ENCODE assay signal across 9 cellular contexts in genomic region chr9:129777769-129778130, GRCh38. TPM values are rescaled to one million over a fixed set of nuclear protein-coding genes. Genes with fewer than 3 reads are reported as not detected.
DNase-seq lines count a peak whose midpoint lies in the region; ATAC-seq and TF ChIP-seq lines count a peak whose summit lies in the region.
"Had no signal": no experiment of that assay in that cellular context is flagged by ENCODE, and none has a peak within 500 bp of the region (broad histone marks: within the 10 kb centered on the region; RNA-seq: fewer than 3 reads in every experiment).

No MANE protein-coding gene starts in this region.

- WGBS in mesenchymal stem cell: 91% methylated on average over 11 of the region's 11 CpGs

- H3K23ac ChIP-seq in mesenchymal stem cell (ENCODE audit: low read length in 2 of 2): no peak overlapping the region

- peak overlapping the region in 1 of 2 experiments; percentile 97 for H3K4ac ChIP-seq in mesenchymal stem cell (ENCODE audit: low read depth in 1 of 2, low read length in 2 of 2)

- no peaks in the 10 kb centered on the region for H3K79me1 ChIP-seq in mesenchymal stem cell (replicated peaks; ENCODE audit: low read length, poor library complexity, severe bottlenecking)

- no peaks in the 10 kb centered on the region for H3K9me3 Mint-ChIP-seq in activated CD4-positive, alpha-beta T cell treated with anti-CD3 and anti-CD28 coated beads for 36 hours (ENCODE audit: low read depth)
- H3K9me3 Mint-ChIP-seq in activated naive CD8-positive, alpha-beta T cell (ENCODE audit: low read depth): no peaks in the 10 kb centered on the region

- H3K36me3 ChIP-seq in mesenchymal stem cell (ENCODE audit: control insufficient read depth in 1 of 2, insufficient read depth in 2 of 2, low read depth in 1 of 2, low read length in 2 of 2) (no peaks in the 10 kb centered on the region), subcutaneous abdominal adipose tissue (ENCODE audit: control insufficient read depth in 5 of 5, insufficient read depth in 5 of 5, low read length in 5 of 5) (no peaks in the 10 kb centered on the region), tibial artery (no peaks in the 10 kb centered on the region)

- peak overlapping the region; percentile 30 for H3K4me3 Mint-ChIP-seq in activated CD4-positive, alpha-beta T cell treated with anti-CD3 and anti-CD28 coated beads for 36 hours
- peak overlapping the region; percentile 39 for H3K4me3 Mint-ChIP-seq in activated naive CD8-positive, alpha-beta T cell

- H3K18ac ChIP-seq in mesenchymal stem cell (ENCODE audit: low read depth in 1 of 2, low read length in 2 of 2): peak overlapping the region; percentile 58 to 88

- H3K27me3 ChIP-seq in mesenchymal stem cell (ENCODE audit: control insufficient read depth in 1 of 2, insufficient read depth in 1 of 2, low read length in 2 of 2) (peaks cover 0 to 6% of the 10 kb centered on the region in 2 experiments), subcutaneous abdominal adipose tissue (ENCODE audit: control insufficient read depth in 5 of 5, insufficient read depth in 4 of 5, low read length in 5 of 5) (peaks cover 0 to 4% (median 0%) of the 10 kb centered on the region in 5 donors), tibial artery (no peaks in the 10 kb centered on the region)

- H3K9ac ChIP-seq in mesenchymal stem cell (ENCODE audit: low read length) (peak overlapping the region; percentile 66), subcutaneous abdominal adipose tissue (ENCODE audit: low read length in 5 of 5) (peak overlapping the region in 1 of 5 donors; percentile 59)
- H3K9ac ChIP-seq: KMS-11 had no signal

- peak; percentile 22 for DNase-seq in activated CD4-positive, alpha-beta T cell treated with anti-CD3 and anti-CD28 coated beads for 36 hours
- DNase-seq in activated CD4-positive, alpha-beta T cell treated with anti-CD3 and anti-CD28 coated beads for 4 hours: no peak
- DNase-seq in mesenchymal stem cell (no peak), COR-L47 (lab: John Stamatoyannopoulos, UW) (no peak), tibial artery (no peak)
- no peak for DNase-seq in central memory CD4-positive, alpha-beta T cell

- H4K91ac ChIP-seq in mesenchymal stem cell (ENCODE audit: low read length): peak overlapping the region; percentile 65

- H3K36me3 Mint-ChIP-seq in activated CD4-positive, alpha-beta T cell treated with anti-CD3 and anti-CD28 coated beads for 36 hours (ENCODE audit: low read depth): no peaks in the 10 kb centered on the region
- no peaks in the 10 kb centered on the region for H3K36me3 Mint-ChIP-seq in activated naive CD8-positive, alpha-beta T cell

- no peak overlapping the region for H2AFZ ChIP-seq in mesenchymal stem cell (ENCODE audit: low read depth, low read length)

- no peak for TF ChIP-seq CTCF in tibial artery (IDR thresholded peaks at IDR 0.05)

- H3K27me3 Mint-ChIP-seq in activated CD4-positive, alpha-beta T cell treated with anti-CD3 and anti-CD28 coated beads for 36 hours: no peaks in the 10 kb centered on the region
- H3K27me3 Mint-ChIP-seq in activated naive CD8-positive, alpha-beta T cell: peaks cover 4% of the 10 kb centered on the region

- ATAC-seq in activated CD4-positive, alpha-beta T cell treated with anti-CD3 and anti-CD28 coated beads for 36 hours: peak; percentile 43

- H2AK5ac ChIP-seq in mesenchymal stem cell (ENCODE audit: low read length, severe bottlenecking): no peak overlapping the region

- H3K14ac ChIP-seq in mesenchymal stem cell (ENCODE audit: low read length in 2 of 2): peak overlapping the region in 1 of 2 experiments; percentile 98

- POLR2A ChIA-PET in activated CD4-positive, alpha-beta T cell treated with anti-CD3 and anti-CD28 coated beads for 36 hours (lab: Charles Lee): interaction anchor here (1.0 kb wide), 1 partner anchor 19 kb away, joined by 3 read pairs; no protein-coding TSS in a partner anchor

- CTCF ChIA-PET in activated CD4-positive, alpha-beta T cell treated with anti-CD3 and anti-CD28 coated beads for 36 hours (lab: Charles Lee): interaction anchor here (1.3 to 1.9 kb wide), 3 partner anchors 12 to 52 kb away, joined by 4 to 25 read pairs (median 4); no protein-coding TSS in a partner anchor

- peak overlapping the region; percentile 10 for H4K8ac ChIP-seq in mesenchymal stem cell (ENCODE audit: low read length)

- no peak overlapping the region for H2BK5ac ChIP-seq in mesenchymal stem cell (ENCODE audit: low read depth, low read length, poor library complexity, severe bottlenecking)

- H3K4me1 Mint-ChIP-seq in activated CD4-positive, alpha-beta T cell treated with anti-CD3 and anti-CD28 coated beads for 36 hours: peaks cover 12% of the 10 kb centered on the region
- peaks cover 9% of the 10 kb centered on the region for H3K4me1 Mint-ChIP-seq in activated naive CD8-positive, alpha-beta T cell (ENCODE audit: low read depth)

- H2BK120ac ChIP-seq in mesenchymal stem cell (ENCODE audit: low read depth, low read length): peak overlapping the region; percentile 66

- H3K4me3 ChIP-seq in mesenchymal stem cell (ENCODE audit: insufficient read depth in 1 of 2, low read depth in 1 of 2, low read length in 2 of 2): peak overlapping the region in 1 of 2 experiments; percentile 30
- H3K4me3 ChIP-seq in subcutaneous abdominal adipose tissue (ENCODE audit: low read depth in 1 of 5, low read length in 5 of 5): no peak overlapping the region
- no peak overlapping the region for H3K4me3 ChIP-seq in tibial artery

- no peak overlapping the region for H3K27ac Mint-ChIP-seq in activated CD4-positive, alpha-beta T cell treated with anti-CD3 and anti-CD28 coated beads for 36 hours
- H3K27ac Mint-ChIP-seq in activated naive CD8-positive, alpha-beta T cell: no peak overlapping the region

- no peak overlapping the region for H3K27ac ChIP-seq in mesenchymal stem cell (ENCODE audit: low read length, poor library complexity, severe bottlenecking)
- H3K27ac ChIP-seq in subcutaneous abdominal adipose tissue (ENCODE audit: low read depth, low read length): peak overlapping the region; percentile 67
- H3K27ac ChIP-seq in tibial artery: peak overlapping the region in 1 of 2 donors; percentile 63
- H3K27ac ChIP-seq: KMS-11 had no signal

- no peaks in the 10 kb centered on the region for H3K9me3 ChIP-seq in mesenchymal stem cell (ENCODE audit: control insufficient read depth, low read length)
- H3K9me3 ChIP-seq in subcutaneous abdominal adipose tissue (ENCODE audit: control insufficient read depth in 5 of 5, low read length in 5 of 5): no peaks in the 10 kb centered on the region
- H3K9me3 ChIP-seq in tibial artery: no peaks in the 10 kb centered on the region

- intact Hi-C loops in activated CD4-positive, alpha-beta T cell treated with anti-CD3 and anti-CD28 coated beads for 36 hours (cut with DNase I, micrococcal nuclease): no loop called here
- intact Hi-C loops in tibial artery (cut with DNase I; ENCODE audit: low total_unique reads): no loop called here

- peak overlapping the region; percentile 88 to 96 for H2BK12ac ChIP-seq in mesenchymal stem cell (ENCODE audit: low read length in 2 of 2)

- H3K4me1 ChIP-seq in mesenchymal stem cell (ENCODE audit: control insufficient read depth, insufficient read depth, low read depth, low read length) (peaks cover 27% of the 10 kb centered on the region), subcutaneous abdominal adipose tissue (ENCODE audit: control insufficient read depth in 5 of 5, insufficient read depth in 5 of 5, low read length in 5 of 5) (peaks cover 4 to 25% (median 16%) of the 10 kb centered on the region in 5 donors), tibial artery (peaks cover 0 to 16% (median 12%) of the 10 kb centered on the region in 4 donors)

- H2BK15ac ChIP-seq in mesenchymal stem cell (ENCODE audit: low read depth, poor library complexity, severe bottlenecking): no peak overlapping the region

- no peak overlapping the region for H3K4me2 ChIP-seq in mesenchymal stem cell (ENCODE audit: low read length, poor library complexity, severe bottlenecking)
- H3K4me2 ChIP-seq: KMS-11 had no signal

RNA-seq across cellular contexts. Expression of gene PTGES, which starts 24.9 kb away (rescaled TPM):
- total RNA-seq in activated CD4-positive, alpha-beta T cell treated with anti-CD3 and anti-CD28 coated beads for 36 hours: under 1 TPM; 0.09 to 0.16 TPM
- 9.1 TPM for polyA plus RNA-seq in mesenchymal stem cell (2013, experiment 1 of 2)
- 8.7 TPM for polyA plus RNA-seq in mesenchymal stem cell (2013, experiment 2 of 2)

RNA-seq across cellular contexts. Expression of gene TOR1B, which starts 25.2 kb away (rescaled TPM):
- total RNA-seq in activated CD4-positive, alpha-beta T cell treated with anti-CD3 and anti-CD28 coated beads for 36 hours: 10 to 100 TPM; 18.0 to 22.1 TPM
- polyA plus RNA-seq in mesenchymal stem cell (2013, experiment 1 of 2): 30.4 TPM
- 33.2 TPM for polyA plus RNA-seq in mesenchymal stem cell (2013, experiment 2 of 2)

RNA-seq across cellular contexts. Expression of gene TOR1A, which starts 46.2 kb away (rescaled TPM):
- 10 to 100 TPM; 34.9 to 39.7 TPM for total RNA-seq in activated CD4-positive, alpha-beta T cell treated with anti-CD3 and anti-CD28 coated beads for 36 hours
- 62.4 TPM for polyA plus RNA-seq in mesenchymal stem cell (2013, experiment 1 of 2)
- 62.2 TPM for polyA plus RNA-seq in mesenchymal stem cell (2013, experiment 2 of 2)

RNA-seq across cellular contexts. Expression of gene C9orf78, which starts 57.3 kb away (rescaled TPM):
- 10 to 100 TPM; 42.8 to 59.8 TPM for total RNA-seq in activated CD4-positive, alpha-beta T cell treated with anti-CD3 and anti-CD28 coated beads for 36 hours
- polyA plus RNA-seq in mesenchymal stem cell (2013, experiment 1 of 2): 36.7 TPM
- 38.1 TPM for polyA plus RNA-seq in mesenchymal stem cell (2013, experiment 2 of 2)

RNA-seq across cellular contexts. Expression of gene USP20, which starts 57.5 kb away (rescaled TPM):
- 10 to 100 TPM; 37.6 to 48.5 TPM for total RNA-seq in activated CD4-positive, alpha-beta T cell treated with anti-CD3 and anti-CD28 coated beads for 36 hours
- polyA plus RNA-seq in mesenchymal stem cell (2013, experiment 1 of 2): 7.6 TPM
- polyA plus RNA-seq in mesenchymal stem cell (2013, experiment 2 of 2): 7.5 TPM
